ENCODE assay signal across 17 cellular contexts in genomic region chr14:70029296-70030132, GRCh38.
"Had no signal": no experiment of that assay in that cellular context is flagged by ENCODE, and none has a peak within 500 bp of the region (broad histone marks: within the 10 kb centered on the region; RNA-seq: fewer than 3 reads in every experiment).

No MANE protein-coding gene starts in this region.

- H3K36me3 ChIP-seq: neutrophil, spleen, thoracic aorta, upper lobe of left lung had no signal

- DNase-seq: activated CD4-positive, alpha-beta memory T cell treated with anti-CD3 and anti-CD28 coated beads for 36 hours; activated CD4-positive, alpha-beta T cell treated with anti-CD3 and anti-CD28 coated beads for 36 hours; activated naive CD8-positive, alpha-beta T cell treated with anti-CD3 and anti-CD28 coated beads for 36 hours; amniotic stem cell; central memory CD4-positive, alpha-beta T cell; dorsolateral prefrontal cortex; foreskin fibroblast; left colon; stimulated activated CD4-positive, alpha-beta T cell treated with anti-CD3 and anti-CD28 coated beads, Interleukin-4, amount 100 ng/mL, for 4 hours had no signal

- H3K9me3 ChIP-seq: neutrophil, spleen, thoracic aorta, upper lobe of left lung had no signal

- ATAC-seq: activated CD4-positive, alpha-beta T cell treated with anti-CD3 and anti-CD28 coated beads for 36 hours; left colon; natural killer cell treated with Interleukin-12 subunit alpha and Interleukin-12 subunit beta and Interleukin-15 and Interleukin-18, amount 100 ng/mL, for 72 hours; stimulated activated memory B cell treated with anti-CD40 and anti-IgM and Interleukin-4, amounts not matched to agents 10 μg/mL and 1 μg/mL and 100 μg/mL, for 72 hours; WTC11 had no signal

- H3K4me3 ChIP-seq: dorsolateral prefrontal cortex, spleen, thoracic aorta, upper lobe of left lung had no signal

- H3K27me3 ChIP-seq: neutrophil, upper lobe of left lung had no signal

- H3K27ac ChIP-seq: dorsolateral prefrontal cortex, epithelial cell of prostate, neutrophil, spleen, thoracic aorta, upper lobe of left lung had no signal

- H3K4me1 ChIP-seq: upper lobe of left lung had no signal
